Comparison of ENCODE assay signal across 11 cellular contexts in the genomic region with DNA sequence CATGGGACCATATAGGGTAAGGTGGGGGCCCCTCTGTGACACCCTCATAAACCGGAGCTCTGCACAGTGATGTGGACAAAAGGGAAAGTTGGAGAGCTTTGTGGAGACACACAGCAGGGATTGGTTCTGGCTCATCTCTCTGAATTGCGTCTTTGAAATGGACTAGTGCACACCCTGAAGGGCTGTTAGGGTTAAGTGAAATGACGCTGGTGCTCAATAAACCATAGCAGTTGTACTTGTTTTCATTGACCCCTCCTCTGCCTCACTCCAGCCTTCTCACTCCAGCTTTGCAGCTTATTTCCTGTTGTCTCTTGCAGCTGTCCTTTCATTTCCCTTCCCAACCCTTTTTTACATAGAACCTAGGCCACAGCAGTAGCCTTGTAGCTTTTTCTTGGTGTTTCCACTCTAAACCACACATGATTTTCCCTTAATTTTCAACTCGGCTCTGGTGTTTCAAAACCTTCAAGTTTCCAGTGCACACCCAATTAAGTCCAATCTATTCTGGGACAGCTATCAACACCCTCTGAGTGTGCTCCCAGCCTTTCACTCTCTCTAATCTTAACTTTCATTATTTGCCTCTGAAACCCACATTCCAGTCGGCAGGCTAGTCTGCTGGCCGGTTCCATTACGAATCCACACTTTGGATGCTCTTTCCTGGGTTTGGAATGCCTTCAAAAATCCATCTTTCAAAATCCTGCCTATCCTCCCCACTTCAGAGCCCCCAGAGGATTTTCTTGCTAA. TPM values are rescaled to one million over a fixed set of nuclear protein-coding genes. Genes with fewer than 3 reads are reported as not detected.
A peak's percentile ranks its signal among the peaks of the same experiment; 100 is the strongest.
DNase-seq lines count a peak whose midpoint lies in the region; ATAC-seq lines count a peak whose summit lies in the region.
"Had no signal": no experiment of that assay in that cellular context is flagged by ENCODE, and none has a peak within 500 bp of the region (broad histone marks: within the 10 kb centered on the region; RNA-seq: fewer than 3 reads in every experiment).

No MANE protein-coding gene starts in this region.

- H3K36me3 ChIP-seq in BLaER1 treated with 17β-estradiol and CSF1 and Interleukin-3, amounts not matched to agents 10 nM and 100 nM: no peaks in the 10 kb centered on the region
- H3K36me3 ChIP-seq: neutrophil had no signal

- H4K20me1 ChIP-seq in BLaER1 treated with 17β-estradiol and CSF1 and Interleukin-3, amounts not matched to agents 10 nM and 100 nM: 0 out of 22 replicates have a peak, but pooled peaks cover 0 to 10% (median 0%) of the 10 kb centered on the region in 11 experiments

- DNase-seq in SHP77 treated with DMSO at 0.1 percent for 48 hours (lab: John Stamatoyannopoulos, UW) (peak; percentile 9), islet precursor cell (peak; percentile 58), NCI-H187 (lab: John Stamatoyannopoulos, UW) (no peak), KG1 (lab: John Stamatoyannopoulos, UW) (no peak), occipital lobe (lab: John Stamatoyannopoulos, UW) (no peak)
- DNase-seq: activated naive CD4-positive, alpha-beta T cell; NCI-H2107 had no signal

- peak; percentile 56 for ATAC-seq in GM21576 (IDR thresholded peaks at IDR 0.05; ENCODE audit: unreplicated experiment)
- no peak for ATAC-seq in HG03135 (IDR thresholded peaks at IDR 0.05; ENCODE audit: unreplicated experiment)

- H3K27me3 ChIP-seq in BLaER1 treated with 17β-estradiol and CSF1 and Interleukin-3, amounts not matched to agents 10 nM and 100 nM: peaks cover 9 to 35% (median 18%) of the 10 kb centered on the region in 11 experiments

- no peak overlapping the region for H3K4me3 ChIP-seq in BLaER1 treated with 17β-estradiol and CSF1 and Interleukin-3, amounts not matched to agents 10 nM and 100 nM

- H3K9me3 ChIP-seq in BLaER1 treated with 17β-estradiol and CSF1 and Interleukin-3, amounts not matched to agents 10 nM and 100 nM (replicated peaks in 1 of 11): peaks cover 6 to 28% (median 12%) of the 10 kb centered on the region in 11 experiments; a peak in 18 of 22 replicates
- H3K9me3 ChIP-seq: neutrophil had no signal

- H3K4me2 ChIP-seq in BLaER1 treated with 17β-estradiol and CSF1 and Interleukin-3, amounts not matched to agents 10 nM and 100 nM: peak overlapping the region; percentile 56 to 82 (median 73)

- peak overlapping the region in 3 of 11 experiments; percentile 11 to 16 (median 13); a peak in 1 of 22 replicates for H3K9ac ChIP-seq in BLaER1 treated with 17β-estradiol and CSF1 and Interleukin-3, amounts not matched to agents 10 nM and 100 nM

- H3K4me1 ChIP-seq in BLaER1 treated with 17β-estradiol and CSF1 and Interleukin-3, amounts not matched to agents 10 nM and 100 nM: peaks cover 31 to 38% (median 35%) of the 10 kb centered on the region in 10 experiments

- H3K27ac ChIP-seq in BLaER1 treated with 17β-estradiol and CSF1 and Interleukin-3, amounts not matched to agents 10 nM and 100 nM: peak overlapping the region in 7 of 11 experiments; percentile 21 to 49 (median 33); a peak in 11 of 22 replicates
- H3K27ac ChIP-seq: neutrophil had no signal

RNA-seq across cellular contexts. Expression of gene C3orf52, which starts 6.4 kb away (rescaled TPM):
- total RNA-seq in occipital lobe: 0.31 TPM

RNA-seq across cellular contexts. Expression of gene GCSAM, which starts 40.4 kb away (rescaled TPM):
- not detected for total RNA-seq in occipital lobe

RNA-seq across cellular contexts. Expression of gene TMPRSS7, which starts 58.1 kb away (rescaled TPM):
- 0.47 TPM for total RNA-seq in occipital lobe

Comparison
In these comparisons a context has a peak if more than half of its experiments do, and no peak if none do; other contexts are left out.
1. DNase-seq: peak in SHP77 treated with DMSO at 0.1 percent for 48 hours (single experiment) and islet precursor cell (single experiment); none in NCI-H187 (0 of 2), KG1 (single experiment) and occipital lobe (single experiment).